8 cellular contexts compared by ENCODE assay signal in genomic region chr16:22297871-22298733, GRCh38. TPM values are rescaled to one million over a fixed set of nuclear protein-coding genes. Genes with fewer than 3 reads are reported as not detected.
DNase-seq lines count a peak whose midpoint lies in the region; FAIRE-seq and TF ChIP-seq lines count a peak whose summit lies in the region.

No MANE protein-coding gene starts in this region.

- no peak for TF ChIP-seq POLR2A in H54 (IDR thresholded peaks at IDR 0.05; ENCODE audit: low read depth, low read length)

- H3K27me3 ChIP-seq in neutrophil (no peaks in the 10 kb centered on the region), subcutaneous abdominal adipose tissue (ENCODE audit: control insufficient read depth in 5 of 5, insufficient read depth in 4 of 5, low read length in 5 of 5) (no peaks in the 10 kb centered on the region)

- H3K9me3 ChIP-seq in neutrophil (no peaks in the 10 kb centered on the region), subcutaneous abdominal adipose tissue (ENCODE audit: control insufficient read depth in 5 of 5, low read length in 5 of 5) (no peaks in the 10 kb centered on the region)

- no peak for TF ChIP-seq CTCF in neutrophil (IDR thresholded peaks at IDR 0.05)

- peak overlapping the region; percentile 77 for H3K27ac ChIP-seq in neutrophil
- peak overlapping the region; percentile 97 for H3K27ac ChIP-seq in subcutaneous abdominal adipose tissue (ENCODE audit: low read depth, low read length)

- peaks cover 1% of the 10 kb centered on the region for H3K36me3 ChIP-seq in neutrophil
- peaks cover 0 to 12% (median 10%) of the 10 kb centered on the region in 5 donors for H3K36me3 ChIP-seq in subcutaneous abdominal adipose tissue (ENCODE audit: control insufficient read depth in 5 of 5, insufficient read depth in 5 of 5, low read length in 5 of 5)

- peak; percentile 55 for DNase-seq in DMS153 treated with DMSO at 0.1 percent for 48 hours (lab: John Stamatoyannopoulos, UW; ENCODE audit: unreplicated experiment)
- DNase-seq in H54 (ENCODE audit: insufficient read length, low spot score), result peak; percentile 81
- DNase-seq in M059J (ENCODE audit: low read depth), result peak; percentile 95
- peak; percentile 51 for DNase-seq in SIG-M5 (lab: John Stamatoyannopoulos, UW)
- DNase-seq in activated naive CD4-positive, alpha-beta T cell treated with Interleukin-2 at 50 U/mL for 16 hours, result peak; percentile 69
- peak; percentile 57 to 63 for DNase-seq in frontal cortex (ENCODE audit: low spot score in 2 of 2)

- peak overlapping the region; percentile 12 to 98 (median 94) for H3K9ac ChIP-seq in subcutaneous abdominal adipose tissue (ENCODE audit: low read length in 5 of 5)

- peak; percentile 79 for FAIRE-seq in H54 (lab: Jason Lieb, UNC)
- no peak for FAIRE-seq in frontal cortex (lab: Jason Lieb, UNC)

- H3K4me1 ChIP-seq in neutrophil (ENCODE audit: control insufficient read depth in 1 of 2, insufficient read depth in 1 of 2, low read depth in 1 of 2, low read length in 1 of 2), result peaks cover 20 to 23% of the 10 kb centered on the region in 2 experiments
- peaks cover 4 to 27% (median 26%) of the 10 kb centered on the region in 5 donors for H3K4me1 ChIP-seq in subcutaneous abdominal adipose tissue (ENCODE audit: control insufficient read depth in 5 of 5, insufficient read depth in 5 of 5, low read length in 5 of 5)

- H3K4me3 ChIP-seq in neutrophil (ENCODE audit: low read depth in 1 of 2, low read length in 1 of 2) (peak overlapping the region; percentile 74 to 89), subcutaneous abdominal adipose tissue (ENCODE audit: low read depth in 1 of 5, low read length in 5 of 5) (peak overlapping the region; percentile 86 to 94 (median 90))

RNA-seq across cellular contexts. Expression of gene POLR3E, which starts 0.9 kb away (rescaled TPM):
- 21.2 and 43.5 TPM in 2 replicates for total RNA-seq in M059J (2014; rRNA removed; shearing (Covaris generic))
- 19.6 TPM for total RNA-seq in frontal cortex

Comparison
In these comparisons a context has a peak if more than half of its experiments do, and no peak if none do; other contexts are left out.
1. Peak in every context shown above with its lines: DNase-seq, H3K4me3 ChIP-seq and H3K27ac ChIP-seq.